ENCODE assay signal across 8 cellular contexts in genomic region chr15:65033659-65034269, GRCh38. TPM values are rescaled to one million over a fixed set of nuclear protein-coding genes. Genes with fewer than 3 reads are reported as not detected.
A peak's percentile ranks its signal among the peaks of the same experiment; 100 is the strongest.
DNase-seq lines count a peak whose midpoint lies in the region; ATAC-seq and TF ChIP-seq lines count a peak whose summit lies in the region.

No MANE protein-coding gene starts in this region.

- no peaks in the 10 kb centered on the region for H3K9me3 Mint-ChIP-seq in CD4-positive, CD25-positive, alpha-beta regulatory T cell

- H3K36me3 ChIP-seq in CD4-positive, CD25-positive, alpha-beta regulatory T cell (ENCODE audit: control insufficient read depth, insufficient read depth, low read length): no peaks in the 10 kb centered on the region
- H3K36me3 ChIP-seq in HCT116 (ENCODE audit: control insufficient read depth in 1 of 2, insufficient read depth in 2 of 2, low read length in 2 of 2) (no peaks in the 10 kb centered on the region), OCI-LY3 (replicated peaks; ENCODE audit: low read depth, low read length) (no peaks in the 10 kb centered on the region)

- RAD21 ChIA-PET in HCT116 (lab: Charles Lee; ENCODE audit: low non-redundant PET in 1 of 2, low total read pairs in 2 of 2, uncharacterized antibody in 2 of 2, unreplicated experiment in 2 of 2): interaction anchor here in 1 of 2 experiments (1.0 to 1.2 kb wide), 2 partner anchors 68 to 271 kb away, joined by 3 to 4 read pairs; partner anchors contain the start of gene RNU5B-1

- H3K79me2 ChIP-seq in HCT116 (ENCODE audit: insufficient read depth, low read length) (peaks cover 4% of the 10 kb centered on the region), OCI-LY3 (ENCODE audit: low read length) (peaks cover 6% of the 10 kb centered on the region)

- intact Hi-C loops in HCT116 (cut with micrococcal nuclease): loop anchor here (1.0 to 5.0 kb wide), 8 partner anchors 21 to 352 kb away; partner anchors contain the start of genes CLPX, PIF1 and RNU5B-1

- H3K4me3 ChIP-seq in CD4-positive, CD25-positive, alpha-beta regulatory T cell (ENCODE audit: low read depth, low read length): no peak overlapping the region
- H3K4me3 ChIP-seq in HCT116 (replicated peaks in 1 of 2; ENCODE audit: low read depth in 1 of 2, low read length in 2 of 2): no peak overlapping the region
- H3K4me3 ChIP-seq in OCI-LY3 (ENCODE audit: low read length): peak overlapping the region; percentile 69

- POLR2A ChIA-PET in HCT116 (lab: Charles Lee): interaction anchor here (2.4 kb wide), 1 partner anchor 271 kb away, joined by 9 read pairs; the partner anchor contains the start of gene RNU5B-1

- peaks cover 10% of the 10 kb centered on the region for H3K4me1 ChIP-seq in CD4-positive, CD25-positive, alpha-beta regulatory T cell (ENCODE audit: control insufficient read depth, insufficient read depth, low read length, poor library complexity, severe bottlenecking)
- H3K4me1 ChIP-seq in HCT116 (ENCODE audit: control insufficient read depth in 1 of 2, insufficient read depth in 2 of 2, low read length in 2 of 2) (peaks cover 0 to 19% of the 10 kb centered on the region in 2 experiments; a peak in 3 of 4 replicates), OCI-LY3 (ENCODE audit: low read length) (peaks cover 22% of the 10 kb centered on the region)

- no peak for ATAC-seq in CD4-positive, CD25-positive, alpha-beta regulatory T cell (ENCODE audit: low read depth in 2 of 2)
- ATAC-seq in HCT116 (peak; percentile 43), GM18858 (IDR thresholded peaks at IDR 0.05; ENCODE audit: unreplicated experiment) (no peak), HG03442 (IDR thresholded peaks at IDR 0.05; ENCODE audit: unreplicated experiment) (no peak)

- H3K27ac Mint-ChIP-seq in CD4-positive, CD25-positive, alpha-beta regulatory T cell: no peak overlapping the region

- peak overlapping the region; percentile 57 for H3K4me2 ChIP-seq in HCT116 (ENCODE audit: low read length)
- H3K4me2 ChIP-seq in OCI-LY3 (ENCODE audit: low read length): peak overlapping the region; percentile 86

- peak; percentile 48 to 57 (median 54); a peak in 4 of 6 replicates for TF ChIP-seq CTCF in HCT116 (IDR thresholded peaks at IDR 0.05 in 2 of 3, conservative IDR thresholded peaks at IDR 0.05 in 1 of 3; ENCODE audit: borderline replicate concordance in 1 of 3, insufficient read depth in 1 of 3, low read depth in 2 of 3, low read length in 2 of 3)
- TF ChIP-seq CTCF in OCI-LY3 (IDR thresholded peaks at IDR 0.05; ENCODE audit: low read depth, low read length): peak; percentile 80

- peaks cover 0 to 20% (median 4%) of the 10 kb centered on the region in 4 donors for H3K4me1 Mint-ChIP-seq in CD4-positive, CD25-positive, alpha-beta regulatory T cell

- CTCF ChIA-PET in HCT116 (lab: Charles Lee): interaction anchor here (0.6 to 1.8 kb wide), 12 partner anchors 18 to 264 kb away, joined by 3 to 13 read pairs (median 4); partner anchors contain the start of genes CLPX and PARP16

- peak; percentile 75 for TF ChIP-seq RAD21 in HCT116 (IDR thresholded peaks at IDR 0.05; ENCODE audit: low read depth)

- TF ChIP-seq POLR2A in HCT116 (IDR thresholded peaks at IDR 0.05; ENCODE audit: borderline replicate concordance, extremely low read depth, insufficient read depth, insufficient read length): no peak

- H3K9ac ChIP-seq in HCT116 (ENCODE audit: low read length) (no peak overlapping the region), OCI-LY3 (ENCODE audit: low read length) (peak overlapping the region; percentile 34)

- DNase-seq in CD4-positive, CD25-positive, alpha-beta regulatory T cell: peak in 2 of 3 donors; percentile 33 to 66
- peak; percentile 31 for DNase-seq in HCT116 (ENCODE audit: low read depth, low spot score)
- DNase-seq in cerebellum (ENCODE audit: low spot score): peak; percentile 27
- DNase-seq in myocyte (ENCODE audit: low read depth): peak; percentile 49
- DNase-seq in T-helper 9 cell: no peak

- H3K27ac ChIP-seq in CD4-positive, CD25-positive, alpha-beta regulatory T cell (ENCODE audit: insufficient read depth, low read length, poor library complexity, severe bottlenecking): no peak overlapping the region
- H3K27ac ChIP-seq in HCT116 (ENCODE audit: low read depth, low read length) (no peak overlapping the region), OCI-LY3 (ENCODE audit: low read length) (no peak overlapping the region)

- peaks cover 10% of the 10 kb centered on the region for H3K27me3 ChIP-seq in CD4-positive, CD25-positive, alpha-beta regulatory T cell (ENCODE audit: control insufficient read depth, insufficient read depth, low read length)
- H3K27me3 ChIP-seq in HCT116 (ENCODE audit: insufficient read depth, low read length) (no peaks in the 10 kb centered on the region), OCI-LY3 (ENCODE audit: low read depth, low read length) (peaks cover 13% of the 10 kb centered on the region)

- H3K9me3 ChIP-seq in CD4-positive, CD25-positive, alpha-beta regulatory T cell (ENCODE audit: control insufficient read depth in 2 of 2, low read length in 2 of 2): no peaks in the 10 kb centered on the region
- H3K9me3 ChIP-seq in HCT116 (ENCODE audit: control insufficient read depth in 1 of 2, insufficient read depth in 1 of 2, low read depth in 1 of 2, low read length in 2 of 2) (no peaks in the 10 kb centered on the region), OCI-LY3 (ENCODE audit: insufficient read depth, low read length) (no peaks in the 10 kb centered on the region)

- no TSS peak for BruUV-seq in HCT116 (replicated peaks; lab: Mats Ljungman, UMichigan)

- H2AFZ ChIP-seq in HCT116 (ENCODE audit: low read depth, low read length, poor library complexity, severe bottlenecking) (peak overlapping the region; percentile 96), OCI-LY3 (ENCODE audit: low read depth, low read length) (peak overlapping the region; percentile 94)

- H3K4me3 Mint-ChIP-seq in CD4-positive, CD25-positive, alpha-beta regulatory T cell: peak overlapping the region in 1 of 4 donors; percentile 3

- H4K20me1 ChIP-seq in HCT116 (ENCODE audit: insufficient read depth): no peaks in the 10 kb centered on the region
- no peaks in the 10 kb centered on the region for H4K20me1 ChIP-seq in OCI-LY3 (ENCODE audit: insufficient read depth, low read length)

- H3K9me2 ChIP-seq in HCT116 (ENCODE audit: insufficient read depth): no peaks in the 10 kb centered on the region

- peaks cover 42% of the 10 kb centered on the region for H3K27me3 Mint-ChIP-seq in CD4-positive, CD25-positive, alpha-beta regulatory T cell

- no peaks in the 10 kb centered on the region for H3K36me3 Mint-ChIP-seq in CD4-positive, CD25-positive, alpha-beta regulatory T cell

TF ChIP-seq in HCT116, 20 proteins besides CTCF, POLR2A, EP300 and RAD21:
- TF ChIP-seq POLR2AphosphoS5 (IDR thresholded peaks at IDR 0.05; ENCODE audit: low read depth, low read length) (no peak), MAX (IDR thresholded peaks at IDR 0.05) (0 out of 2 replicates have a peak, but pooled peaks have one; percentile 11)

RNA-seq across cellular contexts. Expression of gene MTFMT, which starts 4.3 kb away (rescaled TPM):
- 6.1 TPM for total RNA-seq in CD4-positive, CD25-positive, alpha-beta regulatory T cell
- polyA plus RNA-seq in CD4-positive, CD25-positive, alpha-beta regulatory T cell: 10 to 100 TPM; 18.7 to 26.9 (median 19.9) TPM
- total RNA-seq in HCT116 (2021; ENCODE audit: unreplicated experiment): 30.4 TPM
- polyA plus RNA-seq in HCT116 (2012): 12.8 and 13.4 TPM in 2 replicates
- total RNA-seq in cerebellum: 20.4 TPM
- total RNA-seq in myocyte: 24.8 and 30.2 TPM in 2 replicates
- 9.9 TPM for polyA plus RNA-seq in myocyte (2012)

RNA-seq across cellular contexts. Expression of gene SLC51B, which starts 11.4 kb away (rescaled TPM):
- not detected for total RNA-seq in CD4-positive, CD25-positive, alpha-beta regulatory T cell
- polyA plus RNA-seq in CD4-positive, CD25-positive, alpha-beta regulatory T cell: not detected
- total RNA-seq in HCT116 (2021; ENCODE audit: unreplicated experiment) (not detected), cerebellum (not detected), myocyte (0.26 TPM in 1 of 2 replicates, not detected in the other)
- not detected in 2 replicates for polyA plus RNA-seq in HCT116 (2012)
- not detected for polyA plus RNA-seq in myocyte (2012)

RNA-seq across cellular contexts. Expression of gene RASL12, which starts 34.0 kb away (rescaled TPM):
- not detected for total RNA-seq in CD4-positive, CD25-positive, alpha-beta regulatory T cell
- not detected for polyA plus RNA-seq in CD4-positive, CD25-positive, alpha-beta regulatory T cell
- total RNA-seq in HCT116 (2021; ENCODE audit: unreplicated experiment) (0.25 TPM), cerebellum (5.5 TPM), myocyte (0.94 TPM in 1 of 2 replicates, not detected in the other)
- polyA plus RNA-seq in HCT116 (2012): not detected in 2 replicates
- 0.05 TPM for polyA plus RNA-seq in myocyte (2012)

RNA-seq across cellular contexts. Expression of gene KBTBD13, which starts 42.8 kb away (rescaled TPM):
- not detected for total RNA-seq in CD4-positive, CD25-positive, alpha-beta regulatory T cell
- polyA plus RNA-seq in CD4-positive, CD25-positive, alpha-beta regulatory T cell: not detected
- total RNA-seq in HCT116 (2021; ENCODE audit: unreplicated experiment) (not detected), cerebellum (not detected), myocyte (0.13 TPM in 1 of 2 replicates, not detected in the other)
- polyA plus RNA-seq in HCT116 (2012): not detected in 2 replicates
- 0.03 TPM for polyA plus RNA-seq in myocyte (2012)

RNA-seq across cellular contexts. Expression of gene SPG21, which starts 44.0 kb away (rescaled TPM):
- 46.9 TPM for total RNA-seq in CD4-positive, CD25-positive, alpha-beta regulatory T cell
- polyA plus RNA-seq in CD4-positive, CD25-positive, alpha-beta regulatory T cell: 100 to 1,000 TPM; 126 to 146 (median 136) TPM
- 72.7 TPM for total RNA-seq in HCT116 (2021; ENCODE audit: unreplicated experiment)
- polyA plus RNA-seq in HCT116 (2012): 34.6 and 36.1 TPM in 2 replicates
- total RNA-seq in cerebellum: 47.4 TPM
- total RNA-seq in myocyte: 127 and 141 TPM in 2 replicates
- polyA plus RNA-seq in myocyte (2012): 90.8 TPM
